ENCODE assay signal across 8 cellular contexts in the genomic region with DNA sequence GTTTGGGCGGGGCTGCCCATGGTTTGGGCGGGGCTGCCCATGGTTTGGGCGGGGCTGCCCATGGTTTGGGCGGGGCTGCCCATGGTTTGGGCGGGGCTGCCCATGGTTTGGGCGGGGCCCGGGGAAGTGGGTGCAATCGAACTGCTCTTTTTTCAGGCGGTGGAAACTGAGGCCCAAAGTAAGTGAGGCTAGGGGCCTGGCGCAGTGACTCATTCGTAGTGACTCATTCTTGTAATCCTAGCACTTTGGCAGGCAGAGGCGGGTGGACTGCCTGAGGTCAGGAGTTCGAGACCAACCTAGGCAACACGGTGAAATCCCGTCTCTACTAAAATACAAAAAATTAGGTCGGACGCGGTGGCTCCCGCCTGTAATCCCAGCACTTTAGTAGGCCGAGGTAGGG. TPM values are rescaled to one million over a fixed set of nuclear protein-coding genes. Genes with fewer than 3 reads are reported as not detected.
DNase-seq lines count a peak whose midpoint lies in the region; ATAC-seq, FAIRE-seq and TF ChIP-seq lines count a peak whose summit lies in the region.
"Not testable (repeated sequence)": the region's sequence is repeated elsewhere in the genome, so short reads cannot be mapped to it uniquely, and the experiment has no call there.

No MANE protein-coding gene starts in this region.

- peaks cover 10% of the 10 kb centered on the region for H3K9me1 ChIP-seq in K562 (ENCODE audit: control insufficient read depth, insufficient read depth, low read length)

- H3K9me3 ChIP-seq in Peyer's patch; K562 (replicated peaks; ENCODE audit: control insufficient read depth, insufficient read depth, low read depth, low read length): not testable (repeated sequence)

- 4% methylated on average over 12 of the region's 20 CpGs for WGBS in K562 (ENCODE audit: insufficient coverage, low coverage, missing lambda C conversion rate)

- peak overlapping the region; percentile 71 for H3K4me3 Mint-ChIP-seq in nephron progenitor cell

- peaks cover 16% of the 10 kb centered on the region for H4K20me1 ChIP-seq in K562 (replicated peaks; ENCODE audit: control insufficient read depth, insufficient read depth, low read length)

- peak; percentile 20 for ATAC-seq in K562
- peak; percentile 4 for ATAC-seq in Right ventricle myocardium superior (ENCODE audit: poor library complexity)

- TF ChIP-seq EP300 in K562 (IDR thresholded peaks at IDR 0.05; ENCODE audit: low read length): not testable (repeated sequence)

- TSS peak; percentile 49 for BruUV-seq in K562 (replicated peaks; lab: Mats Ljungman, UMichigan)

- H3K9me3 Mint-ChIP-seq in nephron progenitor cell: not testable (repeated sequence)

- H3K27me3 ChIP-seq in Peyer's patch; K562 (ENCODE audit: control insufficient read depth in 2 of 2, insufficient read depth in 2 of 2, low read length in 2 of 2): not testable (repeated sequence)

- H3K4me1 Mint-ChIP-seq in nephron progenitor cell: peaks cover 13% of the 10 kb centered on the region

- DNase-seq in ACHN (peak; percentile 28), HK-2 (ENCODE audit: unreplicated experiment) (peak; percentile 28), Peyer's patch (peak; percentile 50 to 76 (median 57)), K562 (ENCODE audit: extremely low read depth in 1 of 4, low spot score in 3 of 4) (peak; percentile 77 to 84 (median 78)), Right ventricle myocardium superior (peak; percentile 72), nephron progenitor cell (peak; percentile 50)
- peak; percentile 28 to 42 for DNase-seq in activated CD8-positive, alpha-beta memory T cell treated with anti-CD3 and anti-CD28 coated beads for 1 hour (ENCODE audit: extremely low read depth in 1 of 2, low read depth in 1 of 2)
- DNase-seq in stimulated activated CD4-positive, alpha-beta T cell treated with anti-CD3 and anti-CD28 coated beads, TNF-alpha, amount 100 ng/mL, for 4 hours (ENCODE audit: low read depth in 3 of 3): peak; percentile 33 to 54 (median 40)

- peak overlapping the region; percentile 64 for H3K4me2 ChIP-seq in K562 (ENCODE audit: insufficient read depth, low read length)

- in situ Hi-C loops in ACHN (cut with HindIII; ENCODE audit: low pct_ligation_motif_present, low pct_unique_long_range_greater_than_20kb, low sequenced_read_pairs); K562 (cut with MboI): not testable (repeated sequence)

- not testable (repeated sequence) for TF ChIP-seq RAD21 in K562 (CRISPR knock-in tag; conservative IDR thresholded peaks at IDR 0.05 in 1 of 2, IDR thresholded peaks at IDR 0.05 in 1 of 2)

- intact Hi-C loops in K562 (cut with micrococcal nuclease): loop anchor here (1.0 kb wide), 1 partner anchor 63 kb away; no protein-coding TSS in a partner anchor
- intact Hi-C loops in Right ventricle myocardium superior (cut with DNase I): not testable (repeated sequence)

- POLR2A ChIA-PET in K562 (lab: Yijun Ruan, JAX): interaction anchor here (0.9 to 1.1 kb wide), 3 partner anchors 9 to 136 kb away, joined by 3 to 4 read pairs (median 4); no protein-coding TSS in a partner anchor

- not testable (repeated sequence) for H3K36me3 ChIP-seq in Peyer's patch
- H3K36me3 ChIP-seq in K562 (ENCODE audit: control insufficient read depth, insufficient read depth, low read length): peaks cover 19% of the 10 kb centered on the region; the same call in 2 of the 3 replicates

- H3K27me3 Mint-ChIP-seq in nephron progenitor cell (ENCODE audit: low read depth, poor library complexity): not testable (repeated sequence)

- not testable (repeated sequence) for TF ChIP-seq POLR2A in Peyer's patch (IDR thresholded peaks at IDR 0.05); K562 (conservative IDR thresholded peaks at IDR 0.05)

- FAIRE-seq in K562 (lab: Jason Lieb, UNC): peak; percentile 55

- H3K4me1 ChIP-seq in Peyer's patch: peaks cover 0 to 15% (median 0%) of the 10 kb centered on the region in 4 donors
- peaks cover 15 to 18% of the 10 kb centered on the region in 2 experiments for H3K4me1 ChIP-seq in K562 (replicated peaks in 1 of 2; ENCODE audit: control insufficient read depth in 2 of 2, insufficient read depth in 2 of 2, low read length in 2 of 2)

- H3K36me3 Mint-ChIP-seq in nephron progenitor cell (ENCODE audit: low read depth): peaks cover 17% of the 10 kb centered on the region

- H2AFZ ChIP-seq in K562 (ENCODE audit: low read depth, low read length): peak overlapping the region; percentile 98

- TF ChIP-seq CTCF in Peyer's patch (IDR thresholded peaks at IDR 0.05); K562 (IDR thresholded peaks at IDR 0.05 in 2 of 3, conservative IDR thresholded peaks at IDR 0.05 in 1 of 3; ENCODE audit: insufficient read depth in 2 of 3, low read depth in 1 of 3, low read length in 3 of 3); nephron progenitor cell (IDR thresholded peaks at IDR 0.05): not testable (repeated sequence)

- peak overlapping the region; percentile 38 to 84; a peak in 2 of 4 replicates for H3K9ac ChIP-seq in K562 (ENCODE audit: insufficient read depth in 1 of 2, low read depth in 2 of 2, low read length in 2 of 2)

- peaks cover 43% of the 10 kb centered on the region for H3K79me2 ChIP-seq in K562 (ENCODE audit: control insufficient read depth, insufficient read depth, low read length)

- H3K27ac ChIP-seq in Peyer's patch: peak overlapping the region in 3 of 4 donors; percentile 10 to 98 (median 55)
- peak overlapping the region; percentile 64; the same call in 2 of the 3 replicates for H3K27ac ChIP-seq in K562 (ENCODE audit: extremely low read depth, low read depth, low read length)

- not testable (repeated sequence) for H3K4me3 ChIP-seq in Peyer's patch
- peak overlapping the region; percentile 24; the same call in 1 of the 2 replicates for H3K4me3 ChIP-seq in K562

- H3K27ac Mint-ChIP-seq in nephron progenitor cell: peak overlapping the region; percentile 87

- CTCF ChIA-PET in K562 (lab: Yijun Ruan, JAX; ENCODE audit: low intra/inter-chr PET ratio): not testable (repeated sequence)

TF ChIP-seq in K562, 482 proteins besides CTCF, POLR2A, EP300 and RAD21 (continues in another document):
- TF ChIP-seq KDM1A (IDR thresholded peaks at IDR 0.05) (peak; percentile 48 to 61; a peak in 3 of 4 replicates), MAZ (CRISPR knock-in tag; conservative IDR thresholded peaks at IDR 0.05 in 1 of 2, IDR thresholded peaks at IDR 0.05 in 1 of 2) (peak in 1 of 2 experiments; percentile 89; a peak in 2 of 4 replicates), SP1 (CRISPR knock-in tag; IDR thresholded peaks at IDR 0.05) (peak; percentile 93), OTX1 (CRISPR knock-in tag; IDR thresholded peaks at IDR 0.05) (0 out of 2 replicates have a peak, but pooled peaks have one; percentile 13), HDAC2 (IDR thresholded peaks at IDR 0.05) (peak; percentile 71)
- TF ChIP-seq, protein P1, sequence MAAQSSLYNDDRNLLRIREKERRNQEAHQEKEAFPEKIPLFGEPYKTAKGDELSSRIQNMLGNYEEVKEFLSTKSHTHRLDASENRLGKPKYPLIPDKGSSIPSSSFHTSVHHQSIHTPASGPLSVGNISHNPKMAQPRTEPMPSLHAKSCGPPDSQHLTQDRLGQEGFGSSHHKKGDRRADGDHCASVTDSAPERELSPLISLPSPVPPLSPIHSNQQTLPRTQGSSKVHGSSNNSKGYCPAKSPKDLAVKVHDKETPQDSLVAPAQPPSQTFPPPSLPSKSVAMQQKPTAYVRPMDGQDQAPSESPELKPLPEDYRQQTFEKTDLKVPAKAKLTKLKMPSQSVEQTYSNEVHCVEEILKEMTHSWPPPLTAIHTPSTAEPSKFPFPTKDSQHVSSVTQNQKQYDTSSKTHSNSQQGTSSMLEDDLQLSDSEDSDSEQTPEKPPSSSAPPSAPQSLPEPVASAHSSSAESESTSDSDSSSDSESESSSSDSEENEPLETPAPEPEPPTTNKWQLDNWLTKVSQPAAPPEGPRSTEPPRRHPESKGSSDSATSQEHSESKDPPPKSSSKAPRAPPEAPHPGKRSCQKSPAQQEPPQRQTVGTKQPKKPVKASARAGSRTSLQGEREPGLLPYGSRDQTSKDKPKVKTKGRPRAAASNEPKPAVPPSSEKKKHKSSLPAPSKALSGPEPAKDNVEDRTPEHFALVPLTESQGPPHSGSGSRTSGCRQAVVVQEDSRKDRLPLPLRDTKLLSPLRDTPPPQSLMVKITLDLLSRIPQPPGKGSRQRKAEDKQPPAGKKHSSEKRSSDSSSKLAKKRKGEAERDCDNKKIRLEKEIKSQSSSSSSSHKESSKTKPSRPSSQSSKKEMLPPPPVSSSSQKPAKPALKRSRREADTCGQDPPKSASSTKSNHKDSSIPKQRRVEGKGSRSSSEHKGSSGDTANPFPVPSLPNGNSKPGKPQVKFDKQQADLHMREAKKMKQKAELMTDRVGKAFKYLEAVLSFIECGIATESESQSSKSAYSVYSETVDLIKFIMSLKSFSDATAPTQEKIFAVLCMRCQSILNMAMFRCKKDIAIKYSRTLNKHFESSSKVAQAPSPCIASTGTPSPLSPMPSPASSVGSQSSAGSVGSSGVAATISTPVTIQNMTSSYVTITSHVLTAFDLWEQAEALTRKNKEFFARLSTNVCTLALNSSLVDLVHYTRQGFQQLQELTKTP (IDR thresholded peaks at IDR 0.05; ENCODE audit: low read depth in 1 of 2, partially characterized antibody in 2 of 2): peak in 1 of 2 experiments; percentile 52

RNA-seq across cellular contexts. Expression of a gene that starts 0.4 kb away (rescaled TPM):
- total RNA-seq in Peyer's patch: 10 to 100 TPM; 34.0 to 46.6 (median 38.3) TPM
- 31.8 and 59.1 TPM in 2 replicates for total RNA-seq in K562 (2011; cell fraction: chromatin; rRNA removed; ENCODE audit: low replicate concordance)
- total RNA-seq in K562 (2011; cell fraction: nucleolus; rRNA removed): 19.3 and 21.4 TPM in 2 replicates
- total RNA-seq in K562 (2011; cell fraction: nucleoplasm; rRNA removed): 34.1 and 46.1 TPM in 2 replicates
- total RNA-seq in K562 (2014; rRNA removed): 54.0 and 57.8 TPM in 2 replicates
- 105 and 116 TPM in 2 replicates for total RNA-seq in K562 (2014; rRNA removed; fragmentation: Illumina TruSeq; extraction: Trizol)
- 75.1 and 76.0 TPM in 2 replicates for total RNA-seq in K562 (2015; rRNA removed; fragmentation: Illumina TruSeq; extraction: Trizol)
- total RNA-seq in K562 (2021): 83.5 and 84.9 TPM in 2 replicates
- polyA plus RNA-seq in K562 (2011; rRNA removed): 74.4 and 98.8 TPM in 2 replicates
- 24.6 and 38.1 TPM in 2 replicates for polyA plus RNA-seq in K562 (2011; cell fraction: cytosol; rRNA removed)
- polyA plus RNA-seq in K562 (2011; cell fraction: nucleus; rRNA removed): 27.4 and 34.1 TPM in 2 replicates
- polyA plus RNA-seq in K562 (2012): 52.6 and 68.4 TPM in 2 replicates
- polyA plus RNA-seq in K562 (2014; fragmentation: Illumina TruSeq; extraction: Trizol): 75.0 and 87.5 TPM in 2 replicates
- 10 to 100 TPM; 33.0 to 36.8 TPM for polyA plus RNA-seq in K562 (2014; fragmentation: Nextera tagmentation; extraction: Ambion mirVana)
- polyA plus RNA-seq in K562 (2014; rRNA removed): 60.9 and 69.5 TPM in 2 replicates
- polyA minus RNA-seq in K562 (2011; rRNA and poly(A)+ RNA removed): 119 and 121 TPM in 2 replicates
- polyA minus RNA-seq in K562 (2011; cell fraction: cytosol; rRNA and poly(A)+ RNA removed): 33.0 and 47.5 TPM in 2 replicates
- polyA minus RNA-seq in K562 (2011; cell fraction: nucleus; rRNA and poly(A)+ RNA removed): 15.5 and 22.8 TPM in 2 replicates
- 105 TPM for total RNA-seq in Right ventricle myocardium superior

Comparison
In these comparisons a context has a peak if more than half of its experiments do, and no peak if none do; other contexts are left out.
1. DNase-seq: peak in every context shown above with its lines; median percentile 78 in K562; 72 in Right ventricle myocardium superior; 57 in Peyer's patch; 50 in nephron progenitor cell; 40 in stimulated activated CD4-positive, alpha-beta T cell treated with anti-CD3 and anti-CD28 coated beads, TNF-alpha, amount 100 ng/mL, for 4 hours; 35 in activated CD8-positive, alpha-beta memory T cell treated with anti-CD3 and anti-CD28 coated beads for 1 hour; 28 in ACHN; 28 in HK-2.